In genomic region chr6:4008324-4009047, GRCh38 we compare ENCODE assay signal across 1 cellular context.
A peak's percentile ranks its signal among the peaks of the same experiment; 100 is the strongest.
TF ChIP-seq lines count a peak whose summit lies in the region.

No MANE protein-coding gene starts in this region.

TF ChIP-seq in K562, 482 proteins besides CTCF, POLR2A, EP300 and RAD21 (continued from another document):
- TF ChIP-seq EHMT2 (IDR thresholded peaks at IDR 0.05) (no peak), RFX1 (IDR thresholded peaks at IDR 0.05) (no peak), SNAPC5 (CRISPR knock-in tag; IDR thresholded peaks at IDR 0.05) (no peak), ARID3A (IDR thresholded peaks at IDR 0.05; ENCODE audit: borderline replicate concordance, low read depth, low read length) (peak; percentile 94), RBM25 (IDR thresholded peaks at IDR 0.05; ENCODE audit: low read depth, low read length, severe bottlenecking) (no peak)
